Comparison of ENCODE assay signal across 26 cellular contexts in genomic region chr1:180593382-180593781, GRCh38. TPM values are rescaled to one million over a fixed set of nuclear protein-coding genes. Genes with fewer than 3 reads are reported as not detected.
DNase-seq lines count a peak whose midpoint lies in the region; ATAC-seq and TF ChIP-seq lines count a peak whose summit lies in the region.
"Had no signal": no experiment of that assay in that cellular context is flagged by ENCODE, and none has a peak within 500 bp of the region (broad histone marks: within the 10 kb centered on the region; RNA-seq: fewer than 3 reads in every experiment).

No MANE protein-coding gene starts in this region.

- H3K27ac ChIP-seq in heart left ventricle (peak overlapping the region; percentile 1 to 76 (median 43)), hepatocyte (peak overlapping the region; percentile 16), ascending aorta (no peak overlapping the region)
- H3K27ac ChIP-seq: Peyer's patch, SJSA1 had no signal

- H3K9me3 ChIP-seq in heart left ventricle, result peaks cover 0 to 5% (median under 1%) of the 10 kb centered on the region in 12 donors
- no peaks in the 10 kb centered on the region for H3K9me3 ChIP-seq in hepatocyte (ENCODE audit: low read depth)
- H3K9me3 ChIP-seq in ascending aorta, result peaks cover 3 to 13% of the 10 kb centered on the region in 2 donors
- H3K9me3 ChIP-seq: Peyer's patch, SJSA1 had no signal

- intact Hi-C loops in Right ventricle myocardium inferior (cut with DNase I) (no loop called here), cardiac septum (cut with DNase I) (no loop called here), heart left ventricle (cut with DNase I) (loop anchor here in 1 of 10 donors (1.0 to 5.0 kb wide), 2 partner anchors 38 to 51 kb away; no protein-coding TSS in a partner anchor), ascending aorta (cut with DNase I) (no loop called here)

- H3K9me2 ChIP-seq in hepatocyte (replicated peaks; ENCODE audit: insufficient read depth), result no peaks in the 10 kb centered on the region

- no peaks in the 10 kb centered on the region for H3K27me3 ChIP-seq in heart left ventricle
- H3K27me3 ChIP-seq in hepatocyte, result no peaks in the 10 kb centered on the region
- no peaks in the 10 kb centered on the region for H3K27me3 ChIP-seq in ascending aorta
- H3K27me3 ChIP-seq: Peyer's patch, SJSA1 had no signal

- H3K4me3 ChIP-seq in heart left ventricle, result no peak overlapping the region
- H3K4me3 ChIP-seq in hepatocyte, result no peak overlapping the region
- no peak overlapping the region for H3K4me3 ChIP-seq in ascending aorta
- H3K4me3 ChIP-seq: Peyer's patch, SJSA1 had no signal

- H3K4me2 ChIP-seq in hepatocyte, result no peak overlapping the region

- peak overlapping the region; percentile 17 for H2AFZ ChIP-seq in hepatocyte

- ATAC-seq in Right ventricle myocardium inferior, result peak; percentile 94
- ATAC-seq in heart left ventricle, result peak; percentile 94 to 97 (median 96)
- ATAC-seq: CD8-positive, alpha-beta T cell had no signal

- no peaks in the 10 kb centered on the region for H3K36me3 ChIP-seq in heart left ventricle
- H3K36me3 ChIP-seq in hepatocyte (replicated peaks; ENCODE audit: insufficient read depth, low read depth), result no peaks in the 10 kb centered on the region
- H3K36me3 ChIP-seq in ascending aorta, result no peaks in the 10 kb centered on the region
- H3K36me3 ChIP-seq: Peyer's patch, SJSA1 had no signal

- no peak for TF ChIP-seq CTCF in heart left ventricle (IDR thresholded peaks at IDR 0.05)
- no peak for TF ChIP-seq CTCF in hepatocyte (IDR thresholded peaks at IDR 0.05; ENCODE audit: poor library complexity)
- TF ChIP-seq CTCF in ascending aorta (IDR thresholded peaks at IDR 0.05), result no peak

- peaks cover 0 to 19% (median 0%) of the 10 kb centered on the region in 12 donors for H3K4me1 ChIP-seq in heart left ventricle
- H3K4me1 ChIP-seq in hepatocyte (ENCODE audit: insufficient read depth), result peaks cover 9% of the 10 kb centered on the region
- no peaks in the 10 kb centered on the region for H3K4me1 ChIP-seq in ascending aorta
- H3K4me1 ChIP-seq: SJSA1 had no signal

- no peaks in the 10 kb centered on the region for H3K79me2 ChIP-seq in hepatocyte

- WGBS in heart left ventricle, 4 donors, result 46 to 60% (median 52%) methylated on average over 3 of the region's 3 CpGs
- 77% methylated on average over 3 of the region's 3 CpGs for WGBS in hepatocyte (ENCODE audit: low lambda C conversion rate, missing lambda C conversion rate)

- no peaks in the 10 kb centered on the region for H4K20me1 ChIP-seq in hepatocyte (ENCODE audit: insufficient read depth, poor library complexity, severe bottlenecking)

- TF ChIP-seq POLR2A in heart left ventricle (IDR thresholded peaks at IDR 0.05), result no peak

- DNase-seq in Right ventricle myocardium inferior (ENCODE audit: missing footprints) (no peak), cardiac septum (ENCODE audit: low spot score) (no peak), heart left ventricle (peak in 2 of 5 donors; percentile 23 to 52), hepatocyte (ENCODE audit: low spot score) (no peak), NCI-H2107 treated with DMSO at 0.1 percent for 48 hours (lab: John Stamatoyannopoulos, UW; ENCODE audit: unreplicated experiment) (no peak), ascending aorta (ENCODE audit: low spot score in 2 of 2) (no peak), DMS114 treated with DMSO at 0.1 percent for 48 hours (lab: John Stamatoyannopoulos, UW; ENCODE audit: unreplicated experiment) (no peak), NCI-H2227 treated with DMSO at 0.1 percent for 48 hours (lab: John Stamatoyannopoulos, UW) (no peak)
- DNase-seq: 8988T; AML-193; C1 segment of cervical spinal cord; CD8-positive, alpha-beta T cell; DMS153; Karpas-422; NCI-H187; NCI-H345; NCI-H524; NCI-H774; NK-92 treated with Interleukin-12 subunit alpha and Interleukin-12 subunit beta, amount 100 ng/mL, for 24 hours; Peyer's patch had no signal

RNA-seq across cellular contexts. Expression of gene OVAAL, which starts 34.6 kb away (rescaled TPM):
- total RNA-seq in Right ventricle myocardium inferior (2.0 TPM), cardiac septum (6.3 TPM), heart left ventricle (10 to 100 TPM in 1 of 9 donors, 1 to 10 TPM in 8; 1.5 to 13.9 (median 2.4) TPM), hepatocyte (not detected in 2 replicates), ascending aorta (not detected)
- polyA plus RNA-seq in heart left ventricle (10 to 100 TPM in 1 of 2 donors, 1 to 10 TPM in 1; 2.8 to 13.8 TPM), hepatocyte (not detected in 2 replicates)
- total RNA-seq: CD8-positive, alpha-beta T cell; G401; H4; MCF 10A; Peyer's patch; SJSA1 had no signal
- polyA plus RNA-seq: AG04450, IgD-negative memory B cell had no signal

RNA-seq across cellular contexts. Expression of gene XPR1, which starts 38.4 kb away (rescaled TPM):
- total RNA-seq in Right ventricle myocardium inferior, result 35.8 TPM
- total RNA-seq in cardiac septum, result 147 TPM
- 100 to 1,000 TPM in 1 of 9 donors, 10 to 100 TPM in 8; 55.4 to 163 (median 62.5) TPM for total RNA-seq in heart left ventricle
- 10 to 100 TPM; 18.6 to 50.4 TPM for polyA plus RNA-seq in heart left ventricle
- 41.5 and 45.7 TPM in 2 replicates for total RNA-seq in hepatocyte
- 14.6 and 18.2 TPM in 2 replicates for polyA plus RNA-seq in hepatocyte
- 41.6 TPM for total RNA-seq in ascending aorta

Comparison
In these comparisons a context has a peak if more than half of its experiments do, and no peak if none do; other contexts are left out.
1. H3K27ac ChIP-seq: peak in heart left ventricle (12 of 12) and hepatocyte (single experiment); none in ascending aorta (0 of 2).